1 cellular context compared by ENCODE assay signal in genomic region chr5:9230355-9230754, GRCh38.
TF ChIP-seq lines count a peak whose summit lies in the region.

No MANE protein-coding gene starts in this region.

TF ChIP-seq in IMR-90, 13 proteins besides CTCF, POLR2A, EP300 and RAD21 (continued from another document):
- no peak for TF ChIP-seq CEBPB (IDR thresholded peaks at IDR 0.05; ENCODE audit: low read depth, low read length)
- TF ChIP-seq FOS (IDR thresholded peaks at IDR 0.05; ENCODE audit: low read depth, low read length): no peak
- no peak for TF ChIP-seq RFX5 (IDR thresholded peaks at IDR 0.05; ENCODE audit: low read depth, low read length)
- TF ChIP-seq RCOR1 (IDR thresholded peaks at IDR 0.05; ENCODE audit: insufficient replicate concordance, low read length): no peak
TF ChIP-seq in IMR-90: peak in this region for 0.
